ENCODE assay signal across 1 cellular context in genomic region chr4:37674446-37674845, GRCh38.
TF ChIP-seq lines count a peak whose summit lies in the region.

No MANE protein-coding gene starts in this region.

TF ChIP-seq in GM12878, 131 proteins besides CTCF, POLR2A, EP300 and RAD21:
- TF ChIP-seq DPF2 (IDR thresholded peaks at IDR 0.05) (no peak), SP1 (IDR thresholded peaks at IDR 0.05; ENCODE audit: low read depth, low read length) (no peak), PRDM15 (CRISPR knock-in tag; IDR thresholded peaks at IDR 0.05) (no peak), SKIL (IDR thresholded peaks at IDR 0.05; ENCODE audit: low read depth, poor library complexity, severe bottlenecking) (no peak), FOXM1 (IDR thresholded peaks at IDR 0.05; ENCODE audit: low read depth, low read length) (no peak), SMAD5 (IDR thresholded peaks at IDR 0.05; ENCODE audit: low read depth) (no peak), SIN3A (IDR thresholded peaks at IDR 0.05; ENCODE audit: low read depth, low read length) (no peak), TBL1XR1 (IDR thresholded peaks at IDR 0.05; ENCODE audit: low read depth, low read length) (no peak), ZNF592 (IDR thresholded peaks at IDR 0.05) (no peak), ZBED1 (IDR thresholded peaks at IDR 0.05; ENCODE audit: borderline replicate concordance) (no peak), MTA2 (IDR thresholded peaks at IDR 0.05; ENCODE audit: low read depth) (no peak), CEBPB (IDR thresholded peaks at IDR 0.05; ENCODE audit: borderline replicate concordance in 1 of 2, low read depth in 2 of 2, low read length in 2 of 2) (no peak), MYB (IDR thresholded peaks at IDR 0.05; ENCODE audit: borderline replicate concordance, low read depth, low read length) (no peak), PKNOX1 (IDR thresholded peaks at IDR 0.05) (no peak), SREBF2 (IDR thresholded peaks at IDR 0.05; ENCODE audit: low read length) (no peak)
